In genomic region chr2:39631715-39632114, GRCh38 we compare ENCODE assay signal across 8 cellular contexts.
DNase-seq lines count a peak whose midpoint lies in the region; ATAC-seq and TF ChIP-seq lines count a peak whose summit lies in the region.
"Had no signal": no experiment of that assay in that cellular context is flagged by ENCODE, and none has a peak within 500 bp of the region (broad histone marks: within the 10 kb centered on the region; RNA-seq: fewer than 3 reads in every experiment).

No MANE protein-coding gene starts in this region.

- DNase-seq in HCEC 1CT, result peak; percentile 88
- DNase-seq in RWPE1 (ENCODE audit: low spot score), result peak; percentile 31
- DNase-seq in fibroblast of mammary gland (ENCODE audit: low read depth), result peak; percentile 90
- DNase-seq in retinal pigment epithelial cell (ENCODE audit: low read depth), result peak; percentile 38
- no peak for DNase-seq in T-helper 2 cell treated with Interferon-gamma antibody and Interleukin-4, amounts not matched to agents 5 μg/mL and 100 μg/mL, for 36 hours (ENCODE audit: low spot score)
- DNase-seq: activated CD4-positive, alpha-beta T cell treated with anti-CD3 and anti-CD28 coated beads, Interleukin-2, amount 50 U/mL, for 1 hour had no signal

- no peak overlapping the region for H3K4me3 ChIP-seq in fibroblast of mammary gland (ENCODE audit: control insufficient read depth, low read depth, low read length)
- H3K4me3 ChIP-seq in retinal pigment epithelial cell (ENCODE audit: low read length), result no peak overlapping the region

- no peak overlapping the region for H3K4me3 Mint-ChIP-seq in T-helper 2 cell treated with Interferon-gamma antibody and Interleukin-4, amounts not matched to agents 5 μg/mL and 100 μg/mL, for 36 hours

- no peak overlapping the region for H3K27ac ChIP-seq in RWPE1

- H3K36me3 Mint-ChIP-seq in T-helper 2 cell treated with Interferon-gamma antibody and Interleukin-4, amounts not matched to agents 5 μg/mL and 100 μg/mL, for 36 hours (ENCODE audit: low read depth), result no peaks in the 10 kb centered on the region

- no peaks in the 10 kb centered on the region for H3K9me3 Mint-ChIP-seq in T-helper 2 cell treated with Interferon-gamma antibody and Interleukin-4, amounts not matched to agents 5 μg/mL and 100 μg/mL, for 36 hours

- peaks cover 2% of the 10 kb centered on the region for H3K27me3 Mint-ChIP-seq in T-helper 2 cell treated with Interferon-gamma antibody and Interleukin-4, amounts not matched to agents 5 μg/mL and 100 μg/mL, for 36 hours (ENCODE audit: low read depth)

- CTCF ChIA-PET in RWPE1 (lab: Yijun Ruan, JAX), result interaction anchor here (0.6 kb wide), 1 partner anchor 194 kb away, joined by 4 read pairs; no protein-coding TSS in a partner anchor

- POLR2A ChIA-PET in RWPE1 (lab: Yijun Ruan, JAX; ENCODE audit: low non-redundant PET), result no interaction called here

- no peak overlapping the region for H3K27ac Mint-ChIP-seq in T-helper 2 cell treated with Interferon-gamma antibody and Interleukin-4, amounts not matched to agents 5 μg/mL and 100 μg/mL, for 36 hours

- no peaks in the 10 kb centered on the region for H3K4me1 Mint-ChIP-seq in T-helper 2 cell treated with Interferon-gamma antibody and Interleukin-4, amounts not matched to agents 5 μg/mL and 100 μg/mL, for 36 hours (ENCODE audit: low read depth)

- TF ChIP-seq CTCF in RWPE1 (conservative IDR thresholded peaks at IDR 0.05; ENCODE audit: low read depth) (no peak), fibroblast of mammary gland (conservative IDR thresholded peaks at IDR 0.05; ENCODE audit: control insufficient read depth, insufficient read depth, low read depth, low read length) (no peak), retinal pigment epithelial cell (conservative IDR thresholded peaks at IDR 0.05; ENCODE audit: low read depth, low read length) (no peak)

- ATAC-seq in GM21528 (IDR thresholded peaks at IDR 0.05; ENCODE audit: low FRiP score, unreplicated experiment) (no peak), HG02571 (IDR thresholded peaks at IDR 0.05; ENCODE audit: unreplicated experiment) (no peak)
